In the genomic region with DNA sequence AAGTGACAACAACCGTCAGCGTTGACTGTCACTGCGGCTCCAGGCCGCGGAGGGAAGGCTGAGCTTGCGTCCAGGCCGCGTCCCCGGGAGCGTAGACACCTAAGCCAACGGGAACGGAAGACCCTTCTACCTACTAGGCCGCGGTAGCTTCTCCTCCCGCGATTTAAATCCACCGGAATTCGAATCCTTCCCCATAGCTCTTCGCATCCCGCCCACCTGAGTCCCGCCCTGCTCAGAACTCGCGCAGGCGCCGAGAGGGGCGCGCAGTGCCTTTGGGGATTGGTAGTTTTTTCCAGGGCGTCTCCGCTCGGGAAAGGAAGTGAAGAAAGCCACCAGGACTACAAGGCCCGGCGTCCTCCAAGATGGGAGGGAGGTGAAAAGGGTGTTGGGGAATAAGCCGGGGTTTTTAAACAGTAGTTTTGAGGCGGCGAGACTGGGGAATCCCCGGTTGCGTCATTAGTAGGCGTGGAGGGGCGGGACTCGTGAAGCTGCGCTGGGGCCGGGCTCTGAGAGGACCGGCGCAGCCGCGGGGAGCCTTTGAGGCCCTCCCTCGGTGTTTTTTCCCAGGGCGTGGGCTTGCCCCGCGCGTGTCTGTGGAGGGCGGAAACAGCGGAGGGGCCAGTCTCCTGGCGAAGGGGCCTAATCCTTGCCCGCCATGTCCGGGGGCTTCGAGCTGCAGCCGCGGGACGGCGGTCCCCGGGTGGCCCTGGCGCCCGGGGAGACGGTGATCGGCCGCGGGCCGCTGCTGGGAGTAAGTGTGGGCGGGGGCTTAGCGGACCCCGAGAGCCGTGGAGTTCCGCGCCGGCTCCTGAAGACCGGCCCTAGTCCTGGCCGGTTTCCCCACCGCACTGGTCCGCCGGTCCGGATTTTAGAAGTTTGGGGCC, we compare ENCODE assay signal across 1 cellular context.
TF ChIP-seq lines count a peak whose summit lies in the region.

A gene with protein sequence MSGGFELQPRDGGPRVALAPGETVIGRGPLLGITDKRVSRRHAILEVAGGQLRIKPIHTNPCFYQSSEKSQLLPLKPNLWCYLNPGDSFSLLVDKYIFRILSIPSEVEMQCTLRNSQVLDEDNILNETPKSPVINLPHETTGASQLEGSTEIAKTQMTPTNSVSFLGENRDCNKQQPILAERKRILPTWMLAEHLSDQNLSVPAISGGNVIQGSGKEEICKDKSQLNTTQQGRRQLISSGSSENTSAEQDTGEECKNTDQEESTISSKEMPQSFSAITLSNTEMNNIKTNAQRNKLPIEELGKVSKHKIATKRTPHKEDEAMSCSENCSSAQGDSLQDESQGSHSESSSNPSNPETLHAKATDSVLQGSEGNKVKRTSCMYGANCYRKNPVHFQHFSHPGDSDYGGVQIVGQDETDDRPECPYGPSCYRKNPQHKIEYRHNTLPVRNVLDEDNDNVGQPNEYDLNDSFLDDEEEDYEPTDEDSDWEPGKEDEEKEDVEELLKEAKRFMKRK (plus strand): TSS at position 509 of the 884 bp plus-strand sequence. CDS start 147 bp downstream, at position 656.
A gene with protein sequence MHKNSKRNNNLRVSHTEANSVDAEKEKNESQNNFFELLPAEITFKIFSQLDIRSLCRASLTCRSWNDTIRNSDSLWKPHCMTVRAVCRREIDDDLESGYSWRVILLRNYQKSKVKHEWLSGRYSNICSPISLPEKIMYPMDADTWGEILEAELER (minus strand): TSS at position 218 of the 884 bp plus-strand sequence. CDS start 2,149 bp downstream, outside the sequence.

TF ChIP-seq in K562, 482 proteins besides CTCF, POLR2A, EP300 and RAD21 (continued from another document and continues in another):
- TF ChIP-seq C11orf30 (IDR thresholded peaks at IDR 0.05; ENCODE audit: low read depth) (no peak), NELFE (IDR thresholded peaks at IDR 0.05; ENCODE audit: insufficient read depth, insufficient read length) (no peak), ESRRB (CRISPR knock-in tag; IDR thresholded peaks at IDR 0.05; ENCODE audit: borderline replicate concordance) (no peak), MCM5 (IDR thresholded peaks at IDR 0.05; ENCODE audit: low read depth) (no peak), AFF4 (CRISPR knock-in tag; IDR thresholded peaks at IDR 0.05) (peak; percentile 66; the same call in 1 of the 2 replicates), GATAD2A (IDR thresholded peaks at IDR 0.05) (peak; percentile 93; the same call in 1 of the 2 replicates), ZNF76 (CRISPR knock-in tag; IDR thresholded peaks at IDR 0.05; ENCODE audit: borderline replicate concordance) (no peak), CBX2 (IDR thresholded peaks at IDR 0.05; ENCODE audit: insufficient read depth, low read length, poor library complexity, severe bottlenecking) (no peak), COPS2 (conservative IDR thresholded peaks at IDR 0.05) (no peak), ZBTB34 (CRISPR knock-in tag; IDR thresholded peaks at IDR 0.05) (no peak), ZNF133 (CRISPR knock-in tag; IDR thresholded peaks at IDR 0.05) (no peak), YY1 (IDR thresholded peaks at IDR 0.05; ENCODE audit: borderline replicate concordance in 1 of 3, control insufficient read depth in 1 of 3, extremely low read depth in 1 of 3, insufficient read depth in 3 of 3, insufficient read length in 1 of 3, insufficient replicate concordance in 2 of 3, low read depth in 1 of 3, low read length in 2 of 3) (peak in 1 of 3 experiments; percentile 41), BRCA1 (IDR thresholded peaks at IDR 0.05) (no peak), BRCA1 (CRISPR knock-in tag; IDR thresholded peaks at IDR 0.05) (no peak), ZNF717 (CRISPR knock-in tag; IDR thresholded peaks at IDR 0.05) (no peak), RAD51 (IDR thresholded peaks at IDR 0.05; ENCODE audit: borderline replicate concordance, low read depth) (no peak), RNF2 (IDR thresholded peaks at IDR 0.05) (0 out of 2 replicates have a peak, but pooled peaks have one; percentile 4), SP1 (CRISPR knock-in tag; IDR thresholded peaks at IDR 0.05) (peak; percentile 74), ZNF449 (CRISPR knock-in tag; IDR thresholded peaks at IDR 0.05) (no peak), FOXP4 (CRISPR knock-in tag; IDR thresholded peaks at IDR 0.05; ENCODE audit: borderline replicate concordance) (no peak), MYNN (IDR thresholded peaks at IDR 0.05) (no peak), MYNN (CRISPR knock-in tag; IDR thresholded peaks at IDR 0.05) (no peak), ILK (tag; IDR thresholded peaks at IDR 0.05; ENCODE audit: borderline replicate concordance, low read depth) (no peak), ATF7 (IDR thresholded peaks at IDR 0.05) (peak; percentile 97), ZNF445 (CRISPR knock-in tag; IDR thresholded peaks at IDR 0.05; ENCODE audit: low read depth) (no peak), HDAC3 (IDR thresholded peaks at IDR 0.05; ENCODE audit: borderline replicate concordance, partially characterized antibody) (no peak), TRIM24 (IDR thresholded peaks at IDR 0.05) (no peak), SMARCA5 (IDR thresholded peaks at IDR 0.05) (no peak), ZNF274 (IDR thresholded peaks at IDR 0.05; ENCODE audit: borderline replicate concordance, low read depth, low read length) (no peak), ZNF764 (CRISPR knock-in tag; IDR thresholded peaks at IDR 0.05; ENCODE audit: low read depth) (no peak), E2F1 (CRISPR knock-in tag; IDR thresholded peaks at IDR 0.05) (peak; percentile 19; the same call in 1 of the 2 replicates), TRIM25 (IDR thresholded peaks at IDR 0.05; ENCODE audit: borderline replicate concordance) (no peak), TBP (optimal IDR thresholded peaks at IDR 0.05; ENCODE audit: low read depth, low read length) (no peak), CSDE1 (IDR thresholded peaks at IDR 0.05) (no peak), ZBTB11 (CRISPR knock-in tag; IDR thresholded peaks at IDR 0.05) (no peak)
- TF ChIP-seq, protein P1, sequence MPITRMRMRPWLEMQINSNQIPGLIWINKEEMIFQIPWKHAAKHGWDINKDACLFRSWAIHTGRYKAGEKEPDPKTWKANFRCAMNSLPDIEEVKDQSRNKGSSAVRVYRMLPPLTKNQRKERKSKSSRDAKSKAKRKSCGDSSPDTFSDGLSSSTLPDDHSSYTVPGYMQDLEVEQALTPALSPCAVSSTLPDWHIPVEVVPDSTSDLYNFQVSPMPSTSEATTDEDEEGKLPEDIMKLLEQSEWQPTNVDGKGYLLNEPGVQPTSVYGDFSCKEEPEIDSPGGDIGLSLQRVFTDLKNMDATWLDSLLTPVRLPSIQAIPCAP (CRISPR knock-in tag; IDR thresholded peaks at IDR 0.05; ENCODE audit: borderline replicate concordance) = no peak
